In the genomic region with DNA sequence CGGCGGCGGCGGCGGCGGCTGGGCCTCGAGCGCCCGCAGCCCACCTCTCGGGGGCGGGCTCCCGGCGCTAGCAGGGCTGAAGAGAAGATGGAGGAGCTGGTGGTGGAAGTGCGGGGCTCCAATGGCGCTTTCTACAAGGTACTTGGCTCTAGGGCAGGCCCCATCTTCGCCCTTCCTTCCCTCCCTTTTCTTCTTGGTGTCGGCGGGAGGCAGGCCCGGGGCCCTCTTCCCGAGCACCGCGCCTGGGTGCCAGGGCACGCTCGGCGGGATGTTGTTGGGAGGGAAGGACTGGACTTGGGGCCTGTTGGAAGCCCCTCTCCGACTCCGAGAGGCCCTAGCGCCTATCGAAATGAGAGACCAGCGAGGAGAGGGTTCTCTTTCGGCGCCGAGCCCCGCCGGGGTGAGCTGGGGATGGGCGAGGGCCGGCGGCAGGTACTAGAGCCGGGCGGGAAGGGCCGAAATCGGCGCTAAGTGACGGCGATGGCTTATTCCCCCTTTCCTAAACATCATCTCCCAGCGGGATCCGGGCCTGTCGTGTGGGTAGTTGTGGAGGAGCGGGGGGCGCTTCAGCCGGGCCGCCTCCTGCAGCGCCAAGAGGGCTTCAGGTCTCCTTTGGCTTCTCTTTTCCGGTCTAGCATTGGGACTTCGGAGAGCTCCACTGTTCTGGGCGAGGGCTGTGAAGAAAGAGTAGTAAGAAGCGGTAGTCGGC, we compare ENCODE assay signal across 2 cellular contexts.
TF ChIP-seq lines count a peak whose summit lies in the region.

No MANE protein-coding gene starts in this region.

TF ChIP-seq in SK-N-SH, 30 proteins besides CTCF, POLR2A, EP300 and RAD21:
- TF ChIP-seq TAF1 (IDR thresholded peaks at IDR 0.05; ENCODE audit: borderline replicate concordance, low read depth, low read length) (no peak), TEAD4 (IDR thresholded peaks at IDR 0.05; ENCODE audit: borderline replicate concordance, insufficient read depth) (no peak)
- TF ChIP-seq, protein P1, sequence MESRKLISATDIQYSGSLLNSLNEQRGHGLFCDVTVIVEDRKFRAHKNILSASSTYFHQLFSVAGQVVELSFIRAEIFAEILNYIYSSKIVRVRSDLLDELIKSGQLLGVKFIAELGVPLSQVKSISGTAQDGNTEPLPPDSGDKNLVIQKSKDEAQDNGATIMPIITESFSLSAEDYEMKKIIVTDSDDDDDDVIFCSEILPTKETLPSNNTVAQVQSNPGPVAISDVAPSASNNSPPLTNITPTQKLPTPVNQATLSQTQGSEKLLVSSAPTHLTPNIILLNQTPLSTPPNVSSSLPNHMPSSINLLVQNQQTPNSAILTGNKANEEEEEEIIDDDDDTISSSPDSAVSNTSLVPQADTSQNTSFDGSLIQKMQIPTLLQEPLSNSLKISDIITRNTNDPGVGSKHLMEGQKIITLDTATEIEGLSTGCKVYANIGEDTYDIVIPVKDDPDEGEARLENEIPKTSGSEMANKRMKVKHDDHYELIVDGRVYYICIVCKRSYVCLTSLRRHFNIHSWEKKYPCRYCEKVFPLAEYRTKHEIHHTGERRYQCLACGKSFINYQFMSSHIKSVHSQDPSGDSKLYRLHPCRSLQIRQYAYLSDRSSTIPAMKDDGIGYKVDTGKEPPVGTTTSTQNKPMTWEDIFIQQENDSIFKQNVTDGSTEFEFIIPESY (IDR thresholded peaks at IDR 0.05; ENCODE audit: borderline replicate concordance, low read depth): no peak
- TF ChIP-seq, protein P2, sequence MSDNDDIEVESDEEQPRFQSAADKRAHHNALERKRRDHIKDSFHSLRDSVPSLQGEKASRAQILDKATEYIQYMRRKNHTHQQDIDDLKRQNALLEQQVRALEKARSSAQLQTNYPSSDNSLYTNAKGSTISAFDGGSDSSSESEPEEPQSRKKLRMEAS (IDR thresholded peaks at IDR 0.05; ENCODE audit: low read depth): no peak
- TF ChIP-seq, protein P3, sequence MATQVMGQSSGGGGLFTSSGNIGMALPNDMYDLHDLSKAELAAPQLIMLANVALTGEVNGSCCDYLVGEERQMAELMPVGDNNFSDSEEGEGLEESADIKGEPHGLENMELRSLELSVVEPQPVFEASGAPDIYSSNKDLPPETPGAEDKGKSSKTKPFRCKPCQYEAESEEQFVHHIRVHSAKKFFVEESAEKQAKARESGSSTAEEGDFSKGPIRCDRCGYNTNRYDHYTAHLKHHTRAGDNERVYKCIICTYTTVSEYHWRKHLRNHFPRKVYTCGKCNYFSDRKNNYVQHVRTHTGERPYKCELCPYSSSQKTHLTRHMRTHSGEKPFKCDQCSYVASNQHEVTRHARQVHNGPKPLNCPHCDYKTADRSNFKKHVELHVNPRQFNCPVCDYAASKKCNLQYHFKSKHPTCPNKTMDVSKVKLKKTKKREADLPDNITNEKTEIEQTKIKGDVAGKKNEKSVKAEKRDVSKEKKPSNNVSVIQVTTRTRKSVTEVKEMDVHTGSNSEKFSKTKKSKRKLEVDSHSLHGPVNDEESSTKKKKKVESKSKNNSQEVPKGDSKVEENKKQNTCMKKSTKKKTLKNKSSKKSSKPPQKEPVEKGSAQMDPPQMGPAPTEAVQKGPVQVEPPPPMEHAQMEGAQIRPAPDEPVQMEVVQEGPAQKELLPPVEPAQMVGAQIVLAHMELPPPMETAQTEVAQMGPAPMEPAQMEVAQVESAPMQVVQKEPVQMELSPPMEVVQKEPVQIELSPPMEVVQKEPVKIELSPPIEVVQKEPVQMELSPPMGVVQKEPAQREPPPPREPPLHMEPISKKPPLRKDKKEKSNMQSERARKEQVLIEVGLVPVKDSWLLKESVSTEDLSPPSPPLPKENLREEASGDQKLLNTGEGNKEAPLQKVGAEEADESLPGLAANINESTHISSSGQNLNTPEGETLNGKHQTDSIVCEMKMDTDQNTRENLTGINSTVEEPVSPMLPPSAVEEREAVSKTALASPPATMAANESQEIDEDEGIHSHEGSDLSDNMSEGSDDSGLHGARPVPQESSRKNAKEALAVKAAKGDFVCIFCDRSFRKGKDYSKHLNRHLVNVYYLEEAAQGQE (IDR thresholded peaks at IDR 0.05; ENCODE audit: low read depth, low read length): peak; percentile 51; the same call in 1 of the 2 replicates

TF ChIP-seq in K562, 482 proteins besides CTCF, POLR2A, EP300 and RAD21:
- TF ChIP-seq ASH1L (IDR thresholded peaks at IDR 0.05; ENCODE audit: borderline replicate concordance, low read depth, partially characterized antibody) (no peak), RBFOX2 (IDR thresholded peaks at IDR 0.05; ENCODE audit: low read depth, low read length) (peak; percentile 53), YY1 (IDR thresholded peaks at IDR 0.05; ENCODE audit: borderline replicate concordance in 1 of 3, control insufficient read depth in 1 of 3, extremely low read depth in 1 of 3, insufficient read depth in 3 of 3, insufficient read length in 1 of 3, insufficient replicate concordance in 2 of 3, low read depth in 1 of 3, low read length in 2 of 3) (peak in 2 of 3 experiments; percentile 29 to 47), ETV1 (tag; conservative IDR thresholded peaks at IDR 0.05; ENCODE audit: low read depth) (0 out of 2 replicates have a peak, but pooled peaks have one; percentile 42), ZNF830 (CRISPR knock-in tag; IDR thresholded peaks at IDR 0.05) (no peak), RB1 (IDR thresholded peaks at IDR 0.05; ENCODE audit: low read depth) (0 out of 2 replicates have a peak, but pooled peaks have one; percentile 23), ZFX (CRISPR knock-in tag; IDR thresholded peaks at IDR 0.05) (peak; percentile 56), MED1 (CRISPR knock-in tag; IDR thresholded peaks at IDR 0.05; ENCODE audit: borderline replicate concordance) (no peak), PHF8 (IDR thresholded peaks at IDR 0.05; ENCODE audit: borderline replicate concordance, low read length) (peak; percentile 48; the same call in 1 of the 2 replicates), TCF7 (IDR thresholded peaks at IDR 0.05; ENCODE audit: borderline replicate concordance) (no peak)
- TF ChIP-seq, protein P4, sequence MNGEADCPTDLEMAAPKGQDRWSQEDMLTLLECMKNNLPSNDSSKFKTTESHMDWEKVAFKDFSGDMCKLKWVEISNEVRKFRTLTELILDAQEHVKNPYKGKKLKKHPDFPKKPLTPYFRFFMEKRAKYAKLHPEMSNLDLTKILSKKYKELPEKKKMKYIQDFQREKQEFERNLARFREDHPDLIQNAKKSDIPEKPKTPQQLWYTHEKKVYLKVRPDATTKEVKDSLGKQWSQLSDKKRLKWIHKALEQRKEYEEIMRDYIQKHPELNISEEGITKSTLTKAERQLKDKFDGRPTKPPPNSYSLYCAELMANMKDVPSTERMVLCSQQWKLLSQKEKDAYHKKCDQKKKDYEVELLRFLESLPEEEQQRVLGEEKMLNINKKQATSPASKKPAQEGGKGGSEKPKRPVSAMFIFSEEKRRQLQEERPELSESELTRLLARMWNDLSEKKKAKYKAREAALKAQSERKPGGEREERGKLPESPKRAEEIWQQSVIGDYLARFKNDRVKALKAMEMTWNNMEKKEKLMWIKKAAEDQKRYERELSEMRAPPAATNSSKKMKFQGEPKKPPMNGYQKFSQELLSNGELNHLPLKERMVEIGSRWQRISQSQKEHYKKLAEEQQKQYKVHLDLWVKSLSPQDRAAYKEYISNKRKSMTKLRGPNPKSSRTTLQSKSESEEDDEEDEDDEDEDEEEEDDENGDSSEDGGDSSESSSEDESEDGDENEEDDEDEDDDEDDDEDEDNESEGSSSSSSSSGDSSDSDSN (IDR thresholded peaks at IDR 0.05; ENCODE audit: borderline replicate concordance in 1 of 2, low read depth in 2 of 2, low read length in 2 of 2): 0 out of 4 replicates have a peak, but pooled peaks of 1 of the 2 experiments have one; percentile 43
- TF ChIP-seq, protein P5, sequence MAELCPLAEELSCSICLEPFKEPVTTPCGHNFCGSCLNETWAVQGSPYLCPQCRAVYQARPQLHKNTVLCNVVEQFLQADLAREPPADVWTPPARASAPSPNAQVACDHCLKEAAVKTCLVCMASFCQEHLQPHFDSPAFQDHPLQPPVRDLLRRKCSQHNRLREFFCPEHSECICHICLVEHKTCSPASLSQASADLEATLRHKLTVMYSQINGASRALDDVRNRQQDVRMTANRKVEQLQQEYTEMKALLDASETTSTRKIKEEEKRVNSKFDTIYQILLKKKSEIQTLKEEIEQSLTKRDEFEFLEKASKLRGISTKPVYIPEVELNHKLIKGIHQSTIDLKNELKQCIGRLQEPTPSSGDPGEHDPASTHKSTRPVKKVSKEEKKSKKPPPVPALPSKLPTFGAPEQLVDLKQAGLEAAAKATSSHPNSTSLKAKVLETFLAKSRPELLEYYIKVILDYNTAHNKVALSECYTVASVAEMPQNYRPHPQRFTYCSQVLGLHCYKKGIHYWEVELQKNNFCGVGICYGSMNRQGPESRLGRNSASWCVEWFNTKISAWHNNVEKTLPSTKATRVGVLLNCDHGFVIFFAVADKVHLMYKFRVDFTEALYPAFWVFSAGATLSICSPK (IDR thresholded peaks at IDR 0.05; ENCODE audit: borderline replicate concordance): no peak
